ENCODE assay signal across 34 cellular contexts in the genomic region with DNA sequence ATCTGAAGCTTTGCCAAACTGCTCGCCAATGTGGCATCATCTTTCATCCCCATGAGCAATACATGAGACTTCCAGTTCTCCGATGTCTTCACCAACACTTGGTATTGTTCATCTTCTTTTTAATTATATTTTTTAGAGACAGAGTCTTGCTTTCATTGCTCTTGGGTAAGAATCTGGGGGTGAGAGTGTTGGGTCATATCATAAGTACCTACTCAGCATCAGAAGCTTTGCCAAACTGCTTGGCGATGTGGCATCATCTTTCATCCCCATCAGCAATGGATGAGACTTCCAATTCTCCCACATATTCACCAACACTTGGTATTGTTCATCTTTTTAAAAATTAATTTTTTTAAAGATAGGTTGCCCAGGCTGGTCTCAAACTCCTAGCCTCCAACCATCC. TPM values are rescaled to one million over a fixed set of nuclear protein-coding genes. Genes with fewer than 3 reads are reported as not detected.
"Had no signal": no experiment of that assay in that cellular context is flagged by ENCODE, and none has a peak within 500 bp of the region (broad histone marks: within the 10 kb centered on the region; RNA-seq: fewer than 3 reads in every experiment).

No MANE protein-coding gene starts in this region.

- H3K27me3 ChIP-seq: MG63 had no signal

- H3K36me3 ChIP-seq: MG63 had no signal

- H3K4me3 ChIP-seq: MG63 had no signal

- DNase-seq: Karpas-422, Kasumi-1, MG63, MM.1S, MV-4-11, NCI-H1048, NCI-H1092, NCI-H1092 treated with DMSO at 0.1 percent for 48 hours, NCI-H1105, NCI-H1105 treated with DMSO at 0.1 percent for 48 hours, NCI-H1417, NCI-H1417 treated with DMSO at 0.1 percent for 48 hours, NCI-H1436, NCI-H1436 treated with DMSO at 0.1 percent for 48 hours, NCI-H146, NCI-H1694, NCI-H187, NCI-H187 treated with DMSO at 0.1 percent for 48 hours, NCI-H1930, NCI-H2029, NCI-H2029 treated with DMSO at 0.1 percent for 48 hours, NCI-H2081, NCI-H2081 treated with DMSO at 0.1 percent for 48 hours, NCI-H2107, NCI-H2227 treated with DMSO at 0.1 percent for 48 hours, NCI-H226, NCI-H345, NCI-H446, NCI-H446 treated with DMSO at 0.1 percent for 48 hours, NCI-H510A, NCI-H510A treated with DMSO at 0.1 percent for 48 hours had no signal

- H3K9me3 ChIP-seq: MG63 had no signal

RNA-seq across cellular contexts. Expression of gene ZDHHC11B, which starts 30.9 kb away (rescaled TPM):
- total RNA-seq: LHCN-M2, M059J, MCF 10A had no signal
